In the genomic region with DNA sequence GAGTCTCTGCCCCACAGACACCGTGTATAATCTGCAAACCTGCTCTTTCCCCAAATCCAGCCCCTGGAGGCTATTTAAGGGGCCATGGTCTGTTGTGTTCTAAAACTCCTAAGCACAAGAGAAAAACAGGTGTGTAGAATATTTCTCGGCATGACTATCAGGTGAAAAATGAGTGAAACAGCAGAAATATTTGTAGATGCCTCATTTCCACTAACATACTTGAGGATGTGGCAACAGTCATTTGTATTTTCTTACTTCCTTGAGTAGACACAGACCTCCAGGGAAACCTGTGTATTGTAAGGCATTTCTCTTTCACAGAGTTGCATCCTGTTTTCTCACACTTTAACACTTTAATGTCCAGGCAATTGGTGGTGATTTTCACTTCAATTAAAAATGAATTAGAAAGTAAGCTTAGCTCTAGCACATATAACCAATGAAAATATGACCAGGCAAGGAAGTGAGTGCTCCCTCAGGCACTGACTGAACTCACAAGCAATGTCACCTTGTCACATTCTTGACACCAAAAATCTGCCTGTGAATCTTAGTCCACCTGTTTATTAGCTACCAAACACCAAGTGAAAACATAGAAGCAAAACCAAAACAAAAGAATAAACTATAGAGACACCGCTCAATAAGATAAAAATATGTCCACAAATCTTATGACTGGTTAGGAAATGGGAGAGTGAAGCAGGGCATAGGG, we compare ENCODE assay signal across 21 cellular contexts.
DNase-seq lines count a peak whose midpoint lies in the region; ATAC-seq and TF ChIP-seq lines count a peak whose summit lies in the region.
"Had no signal": no experiment of that assay in that cellular context is flagged by ENCODE, and none has a peak within 500 bp of the region (broad histone marks: within the 10 kb centered on the region; RNA-seq: fewer than 3 reads in every experiment).

No MANE protein-coding gene starts in this region.

- no peaks in the 10 kb centered on the region for H3F3A ChIP-seq in neural progenitor cell (ENCODE audit: low read depth)

- no peak overlapping the region for H4K91ac ChIP-seq in H9 (ENCODE audit: insufficient read length, low read depth, low read length)

- peak overlapping the region in 1 of 11 experiments; percentile 27; a peak in 1 of 22 replicates for H3K27ac ChIP-seq in BLaER1 treated with 17β-estradiol and CSF1 and Interleukin-3, amounts not matched to agents 10 nM and 100 nM
- H3K27ac ChIP-seq in H9 (ENCODE audit: insufficient read length, low read depth, low read length) (no peak overlapping the region), neural progenitor cell (no peak overlapping the region)
- H3K27ac ChIP-seq: A549, Peyer's patch, SJSA1 had no signal

- H4K20me1 ChIP-seq in BLaER1 treated with 17β-estradiol and CSF1 and Interleukin-3, amounts not matched to agents 10 nM and 100 nM: no peaks in the 10 kb centered on the region
- H4K20me1 ChIP-seq in H9 (ENCODE audit: control insufficient read depth, insufficient read depth, insufficient read length) (no peaks in the 10 kb centered on the region), neural progenitor cell (ENCODE audit: low read depth) (no peaks in the 10 kb centered on the region)

- no peaks in the 10 kb centered on the region for H3K36me3 Mint-ChIP-seq in H9 (ENCODE audit: insufficient read depth in 1 of 3, low read depth in 3 of 3)
- H3K36me3 Mint-ChIP-seq in endothelial cell (ENCODE audit: low read depth, unreplicated experiment): no peaks in the 10 kb centered on the region
- H3K36me3 Mint-ChIP-seq in neural progenitor cell: no peaks in the 10 kb centered on the region
- H3K36me3 Mint-ChIP-seq: CD4-positive, CD25-positive, alpha-beta regulatory T cell had no signal

- DNase-seq in H9: no peak
- DNase-seq in endothelial cell (ENCODE audit: low spot score): peak; percentile 5
- DNase-seq in neural progenitor cell (ENCODE audit: low spot score): no peak
- no peak for DNase-seq in Right ventricle myocardium superior
- DNase-seq in Right ventricle myocardium inferior (ENCODE audit: missing footprints): no peak
- DNase-seq in NCI-H2081 treated with DMSO at 0.1 percent for 48 hours (lab: John Stamatoyannopoulos, UW): no peak
- DNase-seq: CD4-positive, CD25-positive, alpha-beta regulatory T cell; DMS79 treated with DMSO at 0.1 percent for 48 hours; GOT3; MV-4-11; NCI-H1694 treated with DMSO at 0.1 percent for 48 hours; NCI-H446; NCI-H526 treated with DMSO at 0.1 percent for 48 hours; Peyer's patch had no signal

- no peaks in the 10 kb centered on the region for H3K79me1 ChIP-seq in H9 (ENCODE audit: insufficient read depth, low read depth, low read length, poor library complexity, severe bottlenecking)

- intact Hi-C loops in Right ventricle myocardium superior (cut with DNase I) (no loop called here), Right ventricle myocardium inferior (cut with DNase I) (no loop called here)

- no peak overlapping the region for H3K18ac ChIP-seq in H9 (ENCODE audit: insufficient read length, low read depth, low read length)

- H2BK20ac ChIP-seq in H9 (ENCODE audit: low read depth, low read length, poor library complexity, severe bottlenecking): no peak overlapping the region

- H2BK12ac ChIP-seq in H9 (ENCODE audit: insufficient read length, low read depth, low read length): no peak overlapping the region

- H3K4me3 Mint-ChIP-seq in H9: no peak overlapping the region
- H3K4me3 Mint-ChIP-seq in endothelial cell (ENCODE audit: unreplicated experiment): no peak overlapping the region
- H3K4me3 Mint-ChIP-seq in neural progenitor cell: no peak overlapping the region
- H3K4me3 Mint-ChIP-seq: B cell; CD4-positive, CD25-positive, alpha-beta regulatory T cell; IgD-negative memory B cell had no signal

- no peak overlapping the region for H4K8ac ChIP-seq in H9 (replicated peaks; ENCODE audit: insufficient read length, low read depth, low read length)

- H3K27me3 ChIP-seq in BLaER1 treated with 17β-estradiol and CSF1 and Interleukin-3, amounts not matched to agents 10 nM and 100 nM: no peaks in the 10 kb centered on the region
- H3K27me3 ChIP-seq in H9 (ENCODE audit: insufficient read depth, low read length) (no peaks in the 10 kb centered on the region), neural progenitor cell (no peaks in the 10 kb centered on the region)
- H3K27me3 ChIP-seq: Peyer's patch, SJSA1 had no signal

- 0 out of 7 replicates have a peak overlapping the region, but pooled peaks of 1 of the 3 experiments have one; percentile 15 for H3K27ac Mint-ChIP-seq in H9
- H3K27ac Mint-ChIP-seq in endothelial cell (ENCODE audit: unreplicated experiment): peak overlapping the region; percentile 96
- H3K27ac Mint-ChIP-seq in neural progenitor cell: no peak overlapping the region
- H3K27ac Mint-ChIP-seq: B cell; CD4-positive, CD25-positive, alpha-beta regulatory T cell; IgD-negative memory B cell had no signal

- H2AK5ac ChIP-seq in H9 (ENCODE audit: insufficient read length, low read length): no peak overlapping the region

- peaks cover 1% of the 10 kb centered on the region; the same call in 1 of the 2 replicates for H3K27me3 Mint-ChIP-seq in H9 (ENCODE audit: low read depth)
- H3K27me3 Mint-ChIP-seq in endothelial cell (ENCODE audit: unreplicated experiment): no peaks in the 10 kb centered on the region
- no peaks in the 10 kb centered on the region for H3K27me3 Mint-ChIP-seq in neural progenitor cell (ENCODE audit: insufficient read depth, low read depth)
- H3K27me3 Mint-ChIP-seq: IgD-negative memory B cell had no signal

- H3K9me3 ChIP-seq in BLaER1 treated with 17β-estradiol and CSF1 and Interleukin-3, amounts not matched to agents 10 nM and 100 nM (replicated peaks in 1 of 11): peaks cover 0 to 12% (median 6%) of the 10 kb centered on the region in 11 experiments; a peak in 10 of 22 replicates
- H3K9me3 ChIP-seq in H9 (ENCODE audit: control insufficient read depth, low read depth, low read length) (no peaks in the 10 kb centered on the region), neural progenitor cell (ENCODE audit: low read depth) (no peaks in the 10 kb centered on the region)
- H3K9me3 ChIP-seq: A549, Peyer's patch, SJSA1 had no signal

- no peak overlapping the region for H3K9ac ChIP-seq in BLaER1 treated with 17β-estradiol and CSF1 and Interleukin-3, amounts not matched to agents 10 nM and 100 nM
- H3K9ac ChIP-seq in H9 (ENCODE audit: extremely low read depth, insufficient read length, low read length) (no peak overlapping the region), neural progenitor cell (no peak overlapping the region)

- H2AFZ ChIP-seq in H9 (ENCODE audit: low read length) (peak overlapping the region; percentile 45), neural progenitor cell (replicated peaks) (peak overlapping the region; percentile 68)

- H3K4me1 ChIP-seq in BLaER1 treated with 17β-estradiol and CSF1 and Interleukin-3, amounts not matched to agents 10 nM and 100 nM: peaks cover 0 to 11% (median 8%) of the 10 kb centered on the region in 10 experiments; a peak in 14 of 20 replicates
- H3K4me1 ChIP-seq in H9 (ENCODE audit: insufficient read depth, low read length) (no peaks in the 10 kb centered on the region; the same call in 1 of the 2 replicates), neural progenitor cell (no peaks in the 10 kb centered on the region)
- H3K4me1 ChIP-seq: A549, Peyer's patch, SJSA1 had no signal

- H2BK15ac ChIP-seq in H9 (ENCODE audit: low read depth, low read length): no peak overlapping the region

- H2BK120ac ChIP-seq in H9 (ENCODE audit: low read depth, low read length, poor library complexity, severe bottlenecking): no peak overlapping the region

- no peak overlapping the region for H3K14ac ChIP-seq in H9 (ENCODE audit: insufficient read depth, low read length)

- no peak for ATAC-seq in Right ventricle myocardium superior (ENCODE audit: poor library complexity)
- no peak for ATAC-seq in GM21515 (IDR thresholded peaks at IDR 0.05; ENCODE audit: unreplicated experiment)
- no peak for ATAC-seq in Right ventricle myocardium inferior
- ATAC-seq: A549, GM12878 had no signal

- H3T11ph ChIP-seq in H9 (ENCODE audit: low read length): no peak overlapping the region

- no peak overlapping the region for H3K4me3 ChIP-seq in BLaER1 treated with 17β-estradiol and CSF1 and Interleukin-3, amounts not matched to agents 10 nM and 100 nM
- H3K4me3 ChIP-seq in neural progenitor cell: no peak overlapping the region
- H3K4me3 ChIP-seq: A549, GM12878, Peyer's patch, SJSA1 had no signal

- WGBS in H9 (ENCODE audit: extremely low coverage, insufficient read length, low lambda C conversion rate): no CpG with 5 or more reads among the region's 3 CpGs

- H2BK5ac ChIP-seq in H9 (ENCODE audit: insufficient read length, low read length): no peak overlapping the region

- TF ChIP-seq CTCF in H9 (conservative IDR thresholded peaks at IDR 0.05) (no peak), endothelial cell (IDR thresholded peaks at IDR 0.05; ENCODE audit: unreplicated experiment) (no peak), neural progenitor cell (IDR thresholded peaks at IDR 0.05) (no peak)

- H3K4me2 ChIP-seq in BLaER1 treated with 17β-estradiol and CSF1 and Interleukin-3, amounts not matched to agents 10 nM and 100 nM: peak overlapping the region in 10 of 11 experiments; percentile 6 to 50 (median 38); a peak in 16 of 22 replicates
- H3K4me2 ChIP-seq in H9 (ENCODE audit: insufficient read depth, insufficient read length, low read length) (no peak overlapping the region), neural progenitor cell (no peak overlapping the region)
- H3K4me2 ChIP-seq: A549 had no signal

- H3K4ac ChIP-seq in H9 (ENCODE audit: low read depth, low read length): no peak overlapping the region

- no peaks in the 10 kb centered on the region for H3K23me2 ChIP-seq in H9 (ENCODE audit: insufficient read length, low read depth, low read length, poor library complexity, severe bottlenecking)

- H4K5ac ChIP-seq in H9 (ENCODE audit: insufficient read length, low read depth, low read length): no peak overlapping the region

- H3K4me1 Mint-ChIP-seq in H9 (peaks cover 4 to 7% of the 10 kb centered on the region in 2 experiments; a peak in 3 of 4 replicates), endothelial cell (ENCODE audit: unreplicated experiment) (peaks cover 16% of the 10 kb centered on the region), neural progenitor cell (peaks cover 4% of the 10 kb centered on the region)
- H3K4me1 Mint-ChIP-seq: B cell; CD4-positive, CD25-positive, alpha-beta regulatory T cell; IgD-negative memory B cell had no signal

- H3K56ac ChIP-seq in H9 (ENCODE audit: insufficient read length, low read depth, low read length): no peak overlapping the region

- H3K79me2 ChIP-seq in H9 (ENCODE audit: insufficient read depth, low read length): no peaks in the 10 kb centered on the region
- no peaks in the 10 kb centered on the region for H3K79me2 ChIP-seq in neural progenitor cell (ENCODE audit: low read depth)

- H3K9me3 Mint-ChIP-seq in H9: no peaks in the 10 kb centered on the region
- H3K9me3 Mint-ChIP-seq in endothelial cell (ENCODE audit: unreplicated experiment): no peaks in the 10 kb centered on the region
- peaks cover 7% of the 10 kb centered on the region for H3K9me3 Mint-ChIP-seq in neural progenitor cell
- H3K9me3 Mint-ChIP-seq: IgD-negative memory B cell had no signal

- H3K23ac ChIP-seq in H9 (ENCODE audit: insufficient read length, low read depth, low read length): no peak overlapping the region

- H3K36me3 ChIP-seq in BLaER1 treated with 17β-estradiol and CSF1 and Interleukin-3, amounts not matched to agents 10 nM and 100 nM: no peaks in the 10 kb centered on the region
- H3K36me3 ChIP-seq in neural progenitor cell: no peaks in the 10 kb centered on the region
- H3K36me3 ChIP-seq: Peyer's patch, SJSA1 had no signal

Comparison
In these comparisons a context has a peak if more than half of its experiments do, and no peak if none do; other contexts are left out.
1. H3K4me2 ChIP-seq: peak in BLaER1 treated with 17β-estradiol and CSF1 and Interleukin-3, amounts not matched to agents 10 nM and 100 nM (10 of 11); none in H9 (single experiment) and neural progenitor cell (single experiment).